In genomic region chr9:132888151-132888550, GRCh38 we compare ENCODE assay signal across 1 cellular context.
TF ChIP-seq lines count a peak whose summit lies in the region.

No MANE protein-coding gene starts in this region.

TF ChIP-seq in GM12878, 131 proteins besides CTCF, POLR2A, EP300 and RAD21:
- TF ChIP-seq BHLHE40 (IDR thresholded peaks at IDR 0.05; ENCODE audit: borderline replicate concordance in 1 of 2, low read depth in 2 of 2, low read length in 1 of 2) (peak in 1 of 2 experiments; percentile 20; a peak in 1 of 4 replicates), POLR2AphosphoS5 (IDR thresholded peaks at IDR 0.05; ENCODE audit: low read length) (no peak)
